In genomic region chr6:88997365-88997764, GRCh38 we compare ENCODE assay signal across 22 cellular contexts.
"Had no signal": no experiment of that assay in that cellular context is flagged by ENCODE, and none has a peak within 500 bp of the region (broad histone marks: within the 10 kb centered on the region; RNA-seq: fewer than 3 reads in every experiment).

No MANE protein-coding gene starts in this region.

- H3K36me3 ChIP-seq: lower lobe of right lung, neural progenitor cell, suprapubic skin, transverse colon, upper lobe of right lung, uterus had no signal

- H3K9ac ChIP-seq: neural progenitor cell, parathyroid adenoma had no signal

- H3K9me3 ChIP-seq: lower lobe of right lung, suprapubic skin, transverse colon, upper lobe of right lung, uterus had no signal

- H3K4me2 ChIP-seq: neural progenitor cell, smooth muscle cell had no signal

- H3K27ac ChIP-seq: dorsolateral prefrontal cortex, lower lobe of right lung, neural progenitor cell, parathyroid adenoma, suprapubic skin, transverse colon, upper lobe of right lung, uterus had no signal

- H3K36me3 Mint-ChIP-seq: neural progenitor cell had no signal

- FAIRE-seq: frontal cortex, keratinocyte had no signal

- ATAC-seq: left ventricle myocardium superior; lower lobe of right lung; sciatic nerve; stimulated activated naive CD8-positive, alpha-beta T cell treated with anti-CD3 and anti-CD28 coated beads, Interleukin-15, amount 100 ng/mL, for 72 hours; upper lobe of right lung had no signal

- H3K4me3 Mint-ChIP-seq: nephron; neural progenitor cell; stimulated activated naive CD8-positive, alpha-beta T cell treated with anti-CD3 and anti-CD28 coated beads, Interleukin-15, amount 100 ng/mL, for 72 hours had no signal

- H3K4me1 Mint-ChIP-seq: nephron; neural progenitor cell; stimulated activated naive CD8-positive, alpha-beta T cell treated with anti-CD3 and anti-CD28 coated beads, Interleukin-15, amount 100 ng/mL, for 72 hours had no signal

- H3K27me3 ChIP-seq: dorsolateral prefrontal cortex, neural progenitor cell, suprapubic skin, transverse colon, upper lobe of right lung, uterus had no signal

- H3K27ac Mint-ChIP-seq: nephron; neural progenitor cell; stimulated activated naive CD8-positive, alpha-beta T cell treated with anti-CD3 and anti-CD28 coated beads, Interleukin-15, amount 100 ng/mL, for 72 hours had no signal

- H2AFZ ChIP-seq: neural progenitor cell, parathyroid adenoma had no signal

- H3K27me3 Mint-ChIP-seq: progenitor cell of endocrine pancreas; stimulated activated naive CD8-positive, alpha-beta T cell treated with anti-CD3 and anti-CD28 coated beads, Interleukin-15, amount 100 ng/mL, for 72 hours had no signal

- H3K9me3 Mint-ChIP-seq: nephron; neural progenitor cell; stimulated activated naive CD8-positive, alpha-beta T cell treated with anti-CD3 and anti-CD28 coated beads, Interleukin-15, amount 100 ng/mL, for 72 hours had no signal

- H3K4me1 ChIP-seq: lower lobe of right lung, parathyroid adenoma, suprapubic skin, transverse colon, upper lobe of right lung, uterus had no signal

- H3K4me3 ChIP-seq: dorsolateral prefrontal cortex, lower lobe of right lung, neural progenitor cell, smooth muscle cell, suprapubic skin, transverse colon, upper lobe of right lung, uterus had no signal

- DNase-seq: dorsolateral prefrontal cortex; effector CD4-positive, alpha-beta T cell; left ventricle myocardium superior; lower lobe of right lung; stimulated activated CD4-positive, alpha-beta T cell treated with anti-CD3 and anti-CD28 coated beads, Interleukin-12 subunit alpha, Interleukin-12 subunit beta, amount 100 ng/mL, for 4 hours; stimulated activated CD4-positive, alpha-beta T cell treated with anti-CD3 and anti-CD28 coated beads, Interleukin-1b, Interleukin-23, amount 100 ng/mL, for 48 hours; stimulated activated CD4-positive, alpha-beta T cell treated with anti-CD3 and anti-CD28 coated beads, Interleukin-4, amount 100 ng/mL, for 1 hour; stimulated activated CD8-positive, alpha-beta memory T cell treated with anti-CD3 and anti-CD28 coated beads, Interleukin-4, amount 100 ng/mL, for 48 hours; stimulated activated naive CD4-positive, alpha-beta T cell; stimulated activated naive CD8-positive, alpha-beta T cell treated with anti-CD3 and anti-CD28 coated beads, Interleukin-15, amount 100 ng/mL, for 72 hours; transverse colon; upper lobe of right lung; uterus had no signal

- H3K79me2 ChIP-seq: parathyroid adenoma had no signal
